In genomic region chr3:36932979-36933378, GRCh38 we compare ENCODE assay signal across 13 cellular contexts. TPM values are rescaled to one million over a fixed set of nuclear protein-coding genes. Genes with fewer than 3 reads are reported as not detected.
DNase-seq lines count a peak whose midpoint lies in the region; ATAC-seq and TF ChIP-seq lines count a peak whose summit lies in the region.
"Had no signal": no experiment of that assay in that cellular context is flagged by ENCODE, and none has a peak within 500 bp of the region (broad histone marks: within the 10 kb centered on the region; RNA-seq: fewer than 3 reads in every experiment).

No MANE protein-coding gene starts in this region.

- H3K4me1 ChIP-seq in SK-N-SH (ENCODE audit: control insufficient read depth in 1 of 2, insufficient read depth in 2 of 2, low read depth in 1 of 2, low read length in 1 of 2) (peaks cover 0 to 3% of the 10 kb centered on the region in 2 experiments; a peak in 2 of 4 replicates), iPS-18a (ENCODE audit: control insufficient read depth, low read depth, low read length) (peaks cover 25% of the 10 kb centered on the region)

- CTCF ChIA-PET in SK-N-SH (lab: Yijun Ruan, JAX) = interaction anchor here (1.0 to 1.9 kb wide), 3 partner anchors 9 to 25 kb away, joined by 3 to 8 read pairs (median 4); no protein-coding TSS in a partner anchor
- CTCF ChIA-PET in WTC11 (lab: Charles Lee) = interaction anchor here (0.8 to 2.8 kb wide), 4 partner anchors 12 to 60 kb away, joined by 3 to 20 read pairs (median 4); partner anchors contain the start of genes EPM2AIP1 and MLH1
- CTCF ChIA-PET in T-cell (lab: Charles Lee) = interaction anchor here in 1 of 2 donors (1.9 kb wide), 1 partner anchor 26 kb away, joined by 6 read pairs; no protein-coding TSS in a partner anchor

- TF ChIP-seq RAD21 in SK-N-SH (IDR thresholded peaks at IDR 0.05; ENCODE audit: low read length) = no peak

- H3K9me3 ChIP-seq in SK-N-SH (no peaks in the 10 kb centered on the region), iPS-18a (ENCODE audit: control insufficient read depth, low read depth, low read length) (no peaks in the 10 kb centered on the region)
- H3K9me3 ChIP-seq: heart left ventricle had no signal

- H3K27ac ChIP-seq in SK-N-SH (ENCODE audit: low read depth in 2 of 2, low read length in 1 of 2) = peak overlapping the region in 1 of 2 experiments; percentile 0; a peak in 2 of 4 replicates
- peak overlapping the region; percentile 89 for H3K27ac ChIP-seq in iPS-18a (ENCODE audit: low read length)
- H3K27ac ChIP-seq: heart left ventricle, WERI-Rb-1 had no signal

- ATAC-seq in SK-N-SH treated with all-trans-retinoic acid at 6 μM for 48 hours (no peak), WTC11 (peak; percentile 74), T-cell (replicated peaks in 1 of 4) (no peak), HG03432 (IDR thresholded peaks at IDR 0.05; ENCODE audit: unreplicated experiment) (no peak)

- H3K9me3 Mint-ChIP-seq in WTC11 = no peaks in the 10 kb centered on the region
- peaks cover 10% of the 10 kb centered on the region for H3K9me3 Mint-ChIP-seq in progenitor cell of endocrine pancreas (ENCODE audit: low read depth)
- no peaks in the 10 kb centered on the region for H3K9me3 Mint-ChIP-seq in T-cell

- no peaks in the 10 kb centered on the region for H3K9me2 ChIP-seq in SK-N-SH

- H3K4me1 Mint-ChIP-seq in WTC11 (peaks cover 55% of the 10 kb centered on the region), progenitor cell of endocrine pancreas (ENCODE audit: low read depth) (peaks cover 14% of the 10 kb centered on the region), T-cell (peaks cover 1 to 10% (median 5%) of the 10 kb centered on the region in 3 donors)

- no peaks in the 10 kb centered on the region for H3F3A ChIP-seq in SK-N-SH (replicated peaks; ENCODE audit: insufficient read depth)

- H4K20me1 ChIP-seq in SK-N-SH (ENCODE audit: insufficient read depth) = no peaks in the 10 kb centered on the region

- H3K27me3 ChIP-seq in SK-N-SH (ENCODE audit: insufficient read depth) (no peaks in the 10 kb centered on the region), iPS-18a (ENCODE audit: control insufficient read depth, insufficient read depth, low read length) (no peaks in the 10 kb centered on the region)
- H3K27me3 ChIP-seq: heart left ventricle had no signal

- POLR2A ChIA-PET in SK-N-SH (lab: Yijun Ruan, JAX) (no interaction called here), WTC11 (lab: Charles Lee) (interaction anchor here (1.8 kb wide), 1 partner anchor 12 kb away, joined by 9 read pairs; the partner anchor contains the start of gene TRANK1), T-cell (lab: Charles Lee) (no interaction called here)

- H3K4me3 ChIP-seq in SK-N-SH (ENCODE audit: low read depth in 2 of 2, low read length in 1 of 2) = no peak overlapping the region
- no peak overlapping the region for H3K4me3 ChIP-seq in iPS-18a (ENCODE audit: low read length)
- H3K4me3 ChIP-seq: heart left ventricle had no signal

- WGBS in SK-N-SH (ENCODE audit: low lambda C conversion rate) = 88% methylated on average over 6 of the region's 7 CpGs

- H3K27ac Mint-ChIP-seq in WTC11 (peak overlapping the region; percentile 98), progenitor cell of endocrine pancreas (peak overlapping the region; percentile 79), T-cell (no peak overlapping the region)

- no peaks in the 10 kb centered on the region for H3K36me3 Mint-ChIP-seq in WTC11
- peaks cover 13% of the 10 kb centered on the region for H3K36me3 Mint-ChIP-seq in progenitor cell of endocrine pancreas (ENCODE audit: insufficient read depth)
- peaks cover 17% of the 10 kb centered on the region for H3K36me3 Mint-ChIP-seq in T-cell

- H2AFZ ChIP-seq in SK-N-SH (ENCODE audit: low read depth) = peak overlapping the region; percentile 73

- DNase-seq in SK-N-SH = no peak
- no peak for DNase-seq in WTC11 (ENCODE audit: low spot score)
- no peak for DNase-seq in progenitor cell of endocrine pancreas (ENCODE audit: low spot score, unreplicated experiment)
- DNase-seq in T-cell = no peak
- DNase-seq in activated T-cell treated with anti-CD3 and anti-CD28 coated beads, Interleukin-2, amount 50 U/mL, for 48 hours = no peak
- DNase-seq: effector CD4-positive, alpha-beta T cell; heart left ventricle; NCI-H1092; NCI-H524; WERI-Rb-1 had no signal

- H3K4me3 Mint-ChIP-seq in WTC11 (no peak overlapping the region), progenitor cell of endocrine pancreas (ENCODE audit: low read depth) (no peak overlapping the region), T-cell (no peak overlapping the region)

- H3K36me3 ChIP-seq in SK-N-SH (replicated peaks in 1 of 2; ENCODE audit: control insufficient read depth in 1 of 2, insufficient read depth in 2 of 2, low read length in 1 of 2) (no peaks in the 10 kb centered on the region), iPS-18a (ENCODE audit: control insufficient read depth, low read depth, low read length) (no peaks in the 10 kb centered on the region)
- H3K36me3 ChIP-seq: WERI-Rb-1 had no signal

- no peak for TF ChIP-seq EP300 in SK-N-SH (IDR thresholded peaks at IDR 0.05; ENCODE audit: borderline replicate concordance in 1 of 2, low read depth in 1 of 2, low read length in 1 of 2)

- no peaks in the 10 kb centered on the region for H3K79me2 ChIP-seq in SK-N-SH (ENCODE audit: insufficient read depth)

- no peak overlapping the region for H3K9ac ChIP-seq in SK-N-SH
- H3K9ac ChIP-seq in iPS-18a (ENCODE audit: low read length) = peak overlapping the region; percentile 57

- TF ChIP-seq CTCF in SK-N-SH (IDR thresholded peaks at IDR 0.05) (no peak), WTC11 (IDR thresholded peaks at IDR 0.05) (no peak), progenitor cell of endocrine pancreas (IDR thresholded peaks at IDR 0.05; ENCODE audit: unreplicated experiment) (no peak)

- H3K4me2 ChIP-seq in SK-N-SH = no peak overlapping the region

- no peaks in the 10 kb centered on the region for H3K27me3 Mint-ChIP-seq in WTC11 (ENCODE audit: low read depth)
- no peaks in the 10 kb centered on the region for H3K27me3 Mint-ChIP-seq in progenitor cell of endocrine pancreas
- no peaks in the 10 kb centered on the region for H3K27me3 Mint-ChIP-seq in T-cell

TF ChIP-seq in SK-N-SH, 30 proteins besides CTCF, POLR2A, EP300 and RAD21 (continues in another document):
- TF ChIP-seq GABPA (IDR thresholded peaks at IDR 0.05; ENCODE audit: low read depth) = no peak
- no peak for TF ChIP-seq IRF3 (IDR thresholded peaks at IDR 0.05; ENCODE audit: low read depth, low read length)
- TF ChIP-seq FOXM1 (IDR thresholded peaks at IDR 0.05; ENCODE audit: low read depth) = no peak
- no peak for TF ChIP-seq TEAD4 (IDR thresholded peaks at IDR 0.05; ENCODE audit: borderline replicate concordance, insufficient read depth)

TF ChIP-seq in SK-N-SH treated with all-trans-retinoic acid at 6 μM for 48 hours, 23 proteins besides CTCF, POLR2A, EP300 and RAD21 (continues in another document):
- TF ChIP-seq ARNTL (CRISPR knock-in tag; IDR thresholded peaks at IDR 0.05; ENCODE audit: borderline replicate concordance, low read depth) = no peak

TF ChIP-seq in WTC11, 78 proteins besides CTCF, POLR2A, EP300 and RAD21 (continues in another document):
- peak; percentile 74; the same call in 1 of the 2 replicates for TF ChIP-seq ZNF532 (CRISPR knock-in tag; IDR thresholded peaks at IDR 0.05; ENCODE audit: borderline replicate concordance)
- no peak for TF ChIP-seq USF2 (CRISPR knock-in tag; IDR thresholded peaks at IDR 0.05)
- no peak for TF ChIP-seq GABPB1 (CRISPR knock-in tag; IDR thresholded peaks at IDR 0.05)

RNA-seq across cellular contexts. Expression of gene TRANK1, which starts 11.9 kb away (rescaled TPM):
- 0.16 and 0.39 TPM in 2 replicates for polyA plus RNA-seq in SK-N-SH (2012; rRNA removed)
- polyA plus RNA-seq in SK-N-SH (2012; cell fraction: cytosol; rRNA removed) = 0.05 and 0.06 TPM in 2 replicates
- 1.1 and 1.4 TPM in 2 replicates for polyA plus RNA-seq in SK-N-SH (2012; cell fraction: nucleus; rRNA removed)
- total RNA-seq in WTC11 (2021) (10.5 to 12.2 TPM (median 11.4 TPM) in 3 replicates), progenitor cell of endocrine pancreas (16.4 and 17.1 TPM in 2 replicates), T-cell (100 to 1,000 TPM in 3 of 5 donors, 10 to 100 TPM in 2; 96.0 to 160 (median 127) TPM)

RNA-seq across cellular contexts. Expression of gene EPM2AIP1, which starts 60.0 kb away (rescaled TPM):
- polyA plus RNA-seq in SK-N-SH (2012; rRNA removed) = 4.7 and 6.5 TPM in 2 replicates
- polyA plus RNA-seq in SK-N-SH (2012; cell fraction: cytosol; rRNA removed) = 5.2 and 5.7 TPM in 2 replicates
- 7.8 and 14.2 TPM in 2 replicates for polyA plus RNA-seq in SK-N-SH (2012; cell fraction: nucleus; rRNA removed)
- total RNA-seq in WTC11 (2021) = 8.3 to 11.0 TPM (median 8.8 TPM) in 3 replicates
- 29.7 and 30.4 TPM in 2 replicates for total RNA-seq in progenitor cell of endocrine pancreas
- 10 to 100 TPM; 27.0 to 36.3 (median 29.3) TPM for total RNA-seq in T-cell

Comparison
In these comparisons a context has a peak if more than half of its experiments do, and no peak if none do; other contexts are left out.
1. H3K27ac Mint-ChIP-seq: peak in WTC11 (single experiment) and progenitor cell of endocrine pancreas (single experiment); none in T-cell (0 of 2).